25 cellular contexts compared by ENCODE assay signal in the genomic region with DNA sequence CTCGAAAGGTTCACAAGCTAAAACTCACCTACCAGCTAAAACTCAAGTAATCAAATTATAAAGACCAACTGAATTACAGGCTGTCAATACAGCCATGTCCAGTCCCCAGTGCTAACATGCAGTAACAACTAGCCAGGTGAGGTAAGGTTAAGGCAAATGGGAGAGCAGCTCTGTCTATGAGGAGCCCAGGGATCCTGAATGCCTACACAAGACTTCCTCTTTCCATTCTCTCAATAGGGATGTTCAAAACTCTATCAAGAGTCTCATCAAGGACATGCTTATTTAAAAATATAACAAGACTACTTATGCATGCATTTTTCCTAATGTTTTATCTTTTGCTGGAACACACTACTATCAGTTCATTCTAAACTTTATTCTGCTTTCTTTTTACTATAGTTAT.
"Had no signal": no experiment of that assay in that cellular context is flagged by ENCODE, and none has a peak within 500 bp of the region (broad histone marks: within the 10 kb centered on the region; RNA-seq: fewer than 3 reads in every experiment).

No MANE protein-coding gene starts in this region.

- ATAC-seq: effector memory CD8-positive, alpha-beta T cell; left lobe of liver; mucosa of descending colon; natural killer cell treated with Interleukin-12 subunit alpha and Interleukin-12 subunit beta and Interleukin-15 and Interleukin-18, amount 100 ng/mL, for 72 hours; sciatic nerve; stimulated activated naive CD8-positive, alpha-beta T cell treated with anti-CD3 and anti-CD28 coated beads, Interleukin-15, amount 100 ng/mL, for 72 hours; upper lobe of right lung had no signal

- DNase-seq: cortex of kidney; effector memory CD8-positive, alpha-beta T cell; head of caudate nucleus; kidney; mesenchymal stem cell; mucosa of descending colon; naive B cell; stimulated activated CD4-positive, alpha-beta T cell treated with anti-CD3 and anti-CD28 coated beads, Interleukin-12 subunit alpha, Interleukin-12 subunit beta, amount 100 ng/mL, for 4 hours; stimulated activated CD4-positive, alpha-beta T cell treated with anti-CD3 and anti-CD28 coated beads, Interleukin-1b, Interleukin-23, amount 100 ng/mL, for 48 hours; stimulated activated CD4-positive, alpha-beta T cell treated with anti-CD3 and anti-CD28 coated beads, Interleukin-4, amount 100 ng/mL, for 1 hour; stimulated activated CD8-positive, alpha-beta memory T cell treated with anti-CD3 and anti-CD28 coated beads, Interleukin-4, amount 100 ng/mL, for 48 hours; stimulated activated naive CD4-positive, alpha-beta T cell; stimulated activated naive CD8-positive, alpha-beta T cell treated with anti-CD3 and anti-CD28 coated beads, Interleukin-15, amount 100 ng/mL, for 72 hours; transverse colon; upper lobe of right lung; uterus had no signal

- H3K4me3 ChIP-seq: hepatocyte, mucosa of descending colon, prostate gland, right atrium auricular region, smooth muscle cell, suprapubic skin, transverse colon, upper lobe of right lung, uterus had no signal

- H3K27ac ChIP-seq: hepatocyte, suprapubic skin, transverse colon, upper lobe of right lung, uterus had no signal

- H3K36me3 ChIP-seq: neutrophil, prostate gland, right atrium auricular region, suprapubic skin, transverse colon, upper lobe of right lung, uterus had no signal

- H3K27me3 ChIP-seq: hepatocyte, neutrophil, right atrium auricular region, suprapubic skin, transverse colon, upper lobe of right lung, uterus had no signal

- H3K9me3 ChIP-seq: mucosa of descending colon, neutrophil, prostate gland, right atrium auricular region, suprapubic skin, transverse colon, upper lobe of right lung, uterus had no signal
